Comparison of ENCODE assay signal across 8 cellular contexts in genomic region chr7:95723583-95724180, GRCh38. TPM values are rescaled to one million over a fixed set of nuclear protein-coding genes. Genes with fewer than 3 reads are reported as not detected.
DNase-seq lines count a peak whose midpoint lies in the region; ATAC-seq and TF ChIP-seq lines count a peak whose summit lies in the region.

No MANE protein-coding gene starts in this region.

- H3K9me3 Mint-ChIP-seq in T-cell = peaks cover 0 to 4% (median 0%) of the 10 kb centered on the region in 3 donors

- H3K4me3 Mint-ChIP-seq in T-cell = no peak overlapping the region

- ATAC-seq in HG03442 (IDR thresholded peaks at IDR 0.05; ENCODE audit: unreplicated experiment) (peak; percentile 69), T-cell (replicated peaks in 1 of 4) (no peak), HG03342 (IDR thresholded peaks at IDR 0.05; ENCODE audit: unreplicated experiment) (no peak)

- peak in 55 of 56 donors; percentile 34 to 81 (median 64) for TF ChIP-seq CTCF in dorsolateral prefrontal cortex (IDR thresholded peaks at IDR 0.05 in 54 of 56, conservative IDR thresholded peaks at IDR 0.05 in 2 of 56; ENCODE audit: low read depth in 1 of 56, partially characterized antibody in 56 of 56)

- no peaks in the 10 kb centered on the region for H3K4me1 Mint-ChIP-seq in T-cell

- peak; percentile 2 for DNase-seq in stimulated activated CD4-positive, alpha-beta T cell treated with anti-CD3 and anti-CD28 coated beads, Interleukin-1b, Interleukin-23, amount 100 ng/mL, for 48 hours
- no peak for DNase-seq in stimulated activated CD4-positive, alpha-beta T cell treated with anti-CD3 and anti-CD28 coated beads, Interleukin-2, amount 100 ng/mL, for 48 hours
- DNase-seq in NCI-H748 (lab: John Stamatoyannopoulos, UW; ENCODE audit: unreplicated experiment) (peak; percentile 81), dorsolateral prefrontal cortex (peak in 4 of 10 donors; percentile 14 to 62 (median 42)), lung microvascular endothelial cell (ENCODE audit: low read depth in 2 of 2) (peak; percentile 58 to 86), T-cell (no peak)

- H3K36me3 Mint-ChIP-seq in T-cell = no peaks in the 10 kb centered on the region

- CTCF ChIA-PET in T-cell (lab: Charles Lee) = no interaction called here

- no peaks in the 10 kb centered on the region for H3K27me3 ChIP-seq in dorsolateral prefrontal cortex

- H3K27ac Mint-ChIP-seq in T-cell = no peak overlapping the region

- H3K27me3 Mint-ChIP-seq in T-cell = peaks cover 4 to 6% of the 10 kb centered on the region in 2 donors

- H3K4me3 ChIP-seq in dorsolateral prefrontal cortex = no peak overlapping the region

- POLR2A ChIA-PET in T-cell (lab: Charles Lee) = no interaction called here

- H3K27ac ChIP-seq in dorsolateral prefrontal cortex = no peak overlapping the region

- intact Hi-C loops in dorsolateral prefrontal cortex (cut with DNase I) = loop anchor here (1.0 to 10.0 kb wide), 3 partner anchors 148 to 1301 kb away; partner anchors contain the start of gene DLX5 (in 1 of the 2)

RNA-seq across cellular contexts. Expression of gene DYNC1I1, which starts 48.7 kb away (rescaled TPM):
- 100 to 1,000 TPM in 109 of 120 experiments, 10 to 100 TPM in 11; 56.7 to 187 (median 137) TPM for total RNA-seq in dorsolateral prefrontal cortex
- 3.9 and 18.3 TPM in 2 replicates for total RNA-seq in lung microvascular endothelial cell
- total RNA-seq in T-cell = under 1 TPM in 1 of 5 donors, not detected in 4; 0.16 TPM

Comparison
In these comparisons a context has a peak if more than half of its experiments do, and no peak if none do; other contexts are left out.
1. DNase-seq: peak in stimulated activated CD4-positive, alpha-beta T cell treated with anti-CD3 and anti-CD28 coated beads, Interleukin-1b, Interleukin-23, amount 100 ng/mL, for 48 hours (single experiment), NCI-H748 (single experiment) and lung microvascular endothelial cell (2 of 2); none in stimulated activated CD4-positive, alpha-beta T cell treated with anti-CD3 and anti-CD28 coated beads, Interleukin-2, amount 100 ng/mL, for 48 hours (0 of 2) and T-cell (0 of 34).